In the genomic region with DNA sequence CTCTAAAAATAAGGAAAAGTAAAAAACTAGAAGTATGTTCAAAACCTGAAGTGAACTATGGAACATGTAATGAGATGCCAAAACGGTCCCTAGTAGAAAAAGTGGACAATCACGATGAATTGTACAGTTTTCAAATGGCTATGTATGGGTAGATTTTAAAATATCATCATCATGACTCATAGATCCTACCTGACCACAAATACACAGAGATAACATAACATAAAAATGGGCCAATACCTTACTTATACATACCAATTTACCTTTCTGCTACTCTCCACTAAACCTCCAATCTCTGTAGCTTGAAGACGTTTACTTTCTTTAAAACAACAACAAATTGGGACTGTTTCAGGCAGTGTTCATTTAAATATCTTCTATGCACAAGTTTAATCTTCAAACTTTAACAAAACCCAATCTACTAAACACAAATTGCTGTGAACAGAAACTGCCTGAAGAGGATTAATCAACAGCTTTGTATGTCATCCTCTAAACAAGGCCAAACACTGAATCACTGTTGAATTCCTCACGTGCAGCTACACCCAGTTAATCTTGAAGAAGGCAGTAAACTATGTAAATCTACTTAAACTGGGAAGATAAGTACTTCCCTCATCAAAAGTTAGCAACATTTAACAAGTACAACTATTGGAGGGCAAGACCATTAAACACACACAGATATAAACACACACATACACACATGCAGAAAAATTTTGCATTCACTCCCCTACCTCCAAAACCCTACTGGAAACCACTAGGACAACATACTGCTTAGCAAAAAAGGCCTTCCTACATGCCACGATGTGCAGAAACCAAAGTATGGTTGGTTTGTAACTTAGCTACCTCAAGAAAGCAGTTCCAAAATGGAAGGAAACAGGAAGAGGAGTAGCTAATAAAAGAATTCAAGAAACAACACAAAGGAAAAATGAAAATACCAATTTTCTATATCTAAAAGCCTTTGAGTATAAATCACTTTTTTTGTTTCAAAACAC, we compare ENCODE assay signal across 1 cellular context.
TF ChIP-seq lines count a peak whose summit lies in the region.

No MANE protein-coding gene starts in this region.

TF ChIP-seq in endothelial cell of umbilical vein, 7 proteins besides CTCF, POLR2A, EP300 and RAD21 (continued from another document):
- TF ChIP-seq, protein P1, sequence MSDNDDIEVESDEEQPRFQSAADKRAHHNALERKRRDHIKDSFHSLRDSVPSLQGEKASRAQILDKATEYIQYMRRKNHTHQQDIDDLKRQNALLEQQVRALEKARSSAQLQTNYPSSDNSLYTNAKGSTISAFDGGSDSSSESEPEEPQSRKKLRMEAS (IDR thresholded peaks at IDR 0.05; ENCODE audit: insufficient read depth, insufficient read length), result no peak
- TF ChIP-seq POLR2AphosphoS5 (IDR thresholded peaks at IDR 0.05; ENCODE audit: insufficient read depth, low read depth, low read length) (no peak), GATA2 (IDR thresholded peaks at IDR 0.05; ENCODE audit: insufficient read depth, insufficient read length, low read depth, low read length) (no peak)
